In genomic region chr21:16773206-16773605, GRCh38 we compare ENCODE assay signal across 1 cellular context.
TF ChIP-seq lines count a peak whose summit lies in the region.

No MANE protein-coding gene starts in this region.

TF ChIP-seq in IMR-90, 13 proteins besides CTCF, POLR2A, EP300 and RAD21 (continued from another document):
- TF ChIP-seq RCOR1 (IDR thresholded peaks at IDR 0.05; ENCODE audit: insufficient replicate concordance, low read length): no peak
- TF ChIP-seq SMC3 (IDR thresholded peaks at IDR 0.05; ENCODE audit: low read depth, low read length): no peak
- TF ChIP-seq RFX5 (IDR thresholded peaks at IDR 0.05; ENCODE audit: low read depth, low read length): no peak
- no peak for TF ChIP-seq NFE2L2 (IDR thresholded peaks at IDR 0.05; ENCODE audit: low read depth, low read length)
- no peak for TF ChIP-seq BHLHE40 (IDR thresholded peaks at IDR 0.05; ENCODE audit: low read depth, low read length)
- no peak for TF ChIP-seq MAFK (IDR thresholded peaks at IDR 0.05; ENCODE audit: low read depth, low read length)
- TF ChIP-seq MAZ (IDR thresholded peaks at IDR 0.05; ENCODE audit: borderline replicate concordance, low read depth, low read length): no peak
